In genomic region chr6:26205161-26205624, GRCh38 we compare ENCODE assay signal across 8 cellular contexts.
DNase-seq lines count a peak whose midpoint lies in the region; ATAC-seq and TF ChIP-seq lines count a peak whose summit lies in the region.

No MANE protein-coding gene starts in this region.

- ATAC-seq in GM18909 (IDR thresholded peaks at IDR 0.05; ENCODE audit: poor library complexity, unreplicated experiment): peak; percentile 48

- POLR2A ChIA-PET in AG04449 (lab: Yijun Ruan, JAX): interaction anchor here (0.8 to 5.0 kb wide), 8 partner anchors 8 to 942 kb away, joined by 3 to 63 read pairs (median 4); a partner anchor contains a TSS

- peak overlapping the region; percentile 82 for H3K4me3 ChIP-seq in AG04449 (ENCODE audit: low read depth, low read length)
- H3K4me3 ChIP-seq in mucosa of rectum (ENCODE audit: low read length in 2 of 2): peak overlapping the region; percentile 91 to 92

- peaks cover 7 to 13% of the 10 kb centered on the region in 2 donors for H3K4me1 ChIP-seq in mucosa of rectum (ENCODE audit: control insufficient read depth in 2 of 2, insufficient read depth in 2 of 2, low read length in 2 of 2)

- CTCF ChIA-PET in AG04449 (lab: Yijun Ruan, JAX): interaction anchor here (0.6 to 1.5 kb wide), 4 partner anchors 12 to 391 kb away, joined by 3 to 7 read pairs (median 4); a partner anchor contains a TSS

- no peak for DNase-seq in AG04449 (ENCODE audit: low read depth, low spot score)
- peak; percentile 51 for DNase-seq in HS-27A (ENCODE audit: low read depth)
- peak; percentile 17 for DNase-seq in NK-92 (lab: John Stamatoyannopoulos, UW; ENCODE audit: unreplicated experiment)
- peak; percentile 77 for DNase-seq in activated CD8-positive, alpha-beta memory T cell treated with anti-CD3 and anti-CD28 coated beads, Interleukin-2, amount 50 U/mL, for 4 hours
- DNase-seq in erythroblast (lab: John Stamatoyannopoulos, UW): peak; percentile 93 to 94
- DNase-seq in stimulated activated naive CD4-positive, alpha-beta T cell treated with Interleukin-2 at 50 U/mL for 16 hours (lab: John Stamatoyannopoulos, UW): peak; percentile 69

- TF ChIP-seq POLR2A in erythroblast (IDR thresholded peaks at IDR 0.05; ENCODE audit: low read length): peak; percentile 89

- peak overlapping the region; percentile 98 to 99 for H3K27ac ChIP-seq in mucosa of rectum (ENCODE audit: low read depth in 2 of 2, low read length in 2 of 2)

- no peaks in the 10 kb centered on the region for H3K9me3 ChIP-seq in mucosa of rectum (ENCODE audit: control insufficient read depth in 2 of 2, low read length in 2 of 2)

- no peak for TF ChIP-seq CTCF in AG04449 (IDR thresholded peaks at IDR 0.05; ENCODE audit: insufficient read depth, low read length, missing control alignments)

- no peaks in the 10 kb centered on the region for H3K36me3 ChIP-seq in mucosa of rectum (ENCODE audit: control insufficient read depth in 2 of 2, insufficient read depth in 2 of 2, low read length in 2 of 2)

- H3K9ac ChIP-seq in mucosa of rectum (ENCODE audit: low read depth in 1 of 2, low read length in 2 of 2): peak overlapping the region; percentile 97 to 98

- peaks cover 0 to 3% of the 10 kb centered on the region in 2 donors for H3K27me3 ChIP-seq in mucosa of rectum (ENCODE audit: control insufficient read depth in 2 of 2, insufficient read depth in 2 of 2, low read length in 2 of 2)
